In the genomic region with DNA sequence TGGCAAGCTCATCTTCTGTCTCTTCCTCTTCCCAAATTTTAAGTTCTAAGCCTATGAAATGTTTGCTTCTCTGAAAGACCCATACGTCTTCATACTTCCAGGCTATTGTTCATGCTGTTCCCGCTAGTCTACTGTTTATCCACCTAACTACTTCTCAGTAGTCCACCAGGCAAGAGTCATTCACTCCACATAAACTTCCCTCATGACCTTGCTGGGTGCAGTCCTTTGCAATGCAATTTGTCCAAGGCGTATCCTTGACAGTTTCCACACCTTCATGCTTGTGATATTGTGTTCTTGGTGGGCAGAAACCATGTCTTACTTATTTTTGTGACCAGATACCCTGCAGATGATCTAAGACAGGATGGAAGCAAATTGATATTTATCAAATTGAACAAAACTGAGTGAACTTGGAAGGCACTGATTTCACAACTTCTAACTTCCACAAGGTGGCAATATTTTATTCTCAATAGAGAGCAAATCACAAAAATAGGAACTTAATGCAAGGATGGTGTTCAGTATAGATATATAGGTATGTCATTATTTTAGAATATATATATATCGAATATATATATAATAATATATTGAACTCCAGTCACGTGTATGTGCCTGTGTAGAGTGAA, we compare ENCODE assay signal across 8 cellular contexts. TPM values are rescaled to one million over a fixed set of nuclear protein-coding genes. Genes with fewer than 3 reads are reported as not detected.
DNase-seq lines count a peak whose midpoint lies in the region; TF ChIP-seq lines count a peak whose summit lies in the region.

No MANE protein-coding gene starts in this region.

- no peak overlapping the region for H3K4ac ChIP-seq in trophoblast cell (ENCODE audit: low read depth, low read length)

- H3K23ac ChIP-seq in trophoblast cell (ENCODE audit: low read length) = no peak overlapping the region

- H4K91ac ChIP-seq in trophoblast cell (ENCODE audit: low read depth, low read length) = peak overlapping the region; percentile 32

- WGBS in trophoblast cell (ENCODE audit: extremely low coverage, insufficient coverage, insufficient read length) = no CpG with 5 or more reads among the region's 5 CpGs

- no peak overlapping the region for H4K8ac ChIP-seq in trophoblast cell (ENCODE audit: low read depth, low read length)

- no peak overlapping the region for H3K18ac ChIP-seq in trophoblast cell (ENCODE audit: low read length)

- H2AK5ac ChIP-seq in trophoblast cell (ENCODE audit: low read length) = no peak overlapping the region

- H2BK5ac ChIP-seq in trophoblast cell (ENCODE audit: low read depth, low read length, poor library complexity) = no peak overlapping the region

- no peaks in the 10 kb centered on the region for H3K9me3 ChIP-seq in trophoblast cell (ENCODE audit: insufficient read depth, low read depth, low read length)

- H3K27me3 ChIP-seq in trophoblast cell (ENCODE audit: insufficient read depth, low read length) = no peaks in the 10 kb centered on the region

- peak overlapping the region; percentile 8 for H2BK120ac ChIP-seq in trophoblast cell (ENCODE audit: insufficient read depth, low read length, poor library complexity)

- no peak overlapping the region for H3K9ac ChIP-seq in trophoblast cell (ENCODE audit: low read length)

- no peak overlapping the region for H3K14ac ChIP-seq in trophoblast cell (ENCODE audit: low read length)

- peaks cover 5% of the 10 kb centered on the region for H3K79me1 ChIP-seq in trophoblast cell (ENCODE audit: low read length)

- DNase-seq in GM10266 (ENCODE audit: extremely low spot score) = no peak
- DNase-seq in NCI-H2196 treated with DMSO at 0.1 percent for 48 hours (lab: John Stamatoyannopoulos, UW; ENCODE audit: unreplicated experiment) = peak; percentile 33
- DNase-seq in dermis blood vessel endothelial cell = peak; percentile 49
- peak in 1 of 2 donors; percentile 41 for DNase-seq in trophoblast cell
- DNase-seq in SHP77 (lab: John Stamatoyannopoulos, UW) = no peak
- DNase-seq in posterior vena cava (ENCODE audit: low spot score) = no peak
- DNase-seq in GOT3 (lab: John Stamatoyannopoulos, UW) = no peak
- no peak for DNase-seq in activated CD4-positive, alpha-beta T cell treated with anti-CD3 and anti-CD28 coated beads, Interleukin-2, amount 50 U/mL, for 1 hour

- peak; percentile 23 for TF ChIP-seq CTCF in GM10266 (IDR thresholded peaks at IDR 0.05; ENCODE audit: control insufficient read depth, insufficient read depth, low read depth, missing control alignments)

- H4K12ac ChIP-seq in trophoblast cell (ENCODE audit: low read depth, low read length) = no peak overlapping the region

- no peak overlapping the region for H3K27ac ChIP-seq in trophoblast cell (ENCODE audit: low read depth, low read length)

- peaks cover 0 to 1% of the 10 kb centered on the region in 2 experiments for H3K4me1 ChIP-seq in trophoblast cell (ENCODE audit: control insufficient read depth in 1 of 2, insufficient read depth in 2 of 2, low read length in 2 of 2)

- H3K4me3 ChIP-seq in trophoblast cell (ENCODE audit: low read depth, low read length) = no peak overlapping the region

- H3K36me3 ChIP-seq in trophoblast cell (ENCODE audit: control insufficient read depth in 1 of 2, insufficient read depth in 2 of 2, low read length in 2 of 2) = no peaks in the 10 kb centered on the region

- intact Hi-C loops in posterior vena cava (cut with DNase I) = loop anchor here (5.0 to 10.0 kb wide), 3 partner anchors 51 to 164 kb away; partner anchors contain the start of gene LURAP1L (in 1 of the 2)

- no peak overlapping the region for H3K4me2 ChIP-seq in trophoblast cell (ENCODE audit: low read length)

- no peaks in the 10 kb centered on the region for H3K79me2 ChIP-seq in trophoblast cell (ENCODE audit: control insufficient read depth, insufficient read depth, low read length, poor library complexity)

- no peak overlapping the region for H2AFZ ChIP-seq in trophoblast cell (ENCODE audit: insufficient read depth, low read length, poor library complexity)

- H2BK12ac ChIP-seq in trophoblast cell (ENCODE audit: low read length) = peak overlapping the region; percentile 25

RNA-seq across cellular contexts. Expression of gene TYRP1, which starts 30.3 kb away (rescaled TPM):
- total RNA-seq in dermis blood vessel endothelial cell = 0.23 and 0.85 TPM in 2 replicates
- 0.85 and 1.0 TPM in 2 replicates for polyA plus RNA-seq in trophoblast cell (2013)
- total RNA-seq in posterior vena cava = under 1 TPM; 0.28 to 0.67 TPM

RNA-seq across cellular contexts. Expression of gene LURAP1L, which starts 51.3 kb away (rescaled TPM):
- total RNA-seq in dermis blood vessel endothelial cell = 1.1 and 2.7 TPM in 2 replicates
- polyA plus RNA-seq in trophoblast cell (2013) = 81.8 and 92.1 TPM in 2 replicates
- total RNA-seq in posterior vena cava = 10 to 100 TPM; 13.9 to 18.1 TPM

Comparison
In these comparisons a context has a peak if more than half of its experiments do, and no peak if none do; other contexts are left out.
1. DNase-seq: peak in NCI-H2196 treated with DMSO at 0.1 percent for 48 hours (single experiment) and dermis blood vessel endothelial cell (single experiment); none in GM10266 (single experiment), SHP77 (0 of 2), posterior vena cava (single experiment), GOT3 (single experiment) and activated CD4-positive, alpha-beta T cell treated with anti-CD3 and anti-CD28 coated beads, Interleukin-2, amount 50 U/mL, for 1 hour (single experiment).